18 cellular contexts compared by ENCODE assay signal in the genomic region with DNA sequence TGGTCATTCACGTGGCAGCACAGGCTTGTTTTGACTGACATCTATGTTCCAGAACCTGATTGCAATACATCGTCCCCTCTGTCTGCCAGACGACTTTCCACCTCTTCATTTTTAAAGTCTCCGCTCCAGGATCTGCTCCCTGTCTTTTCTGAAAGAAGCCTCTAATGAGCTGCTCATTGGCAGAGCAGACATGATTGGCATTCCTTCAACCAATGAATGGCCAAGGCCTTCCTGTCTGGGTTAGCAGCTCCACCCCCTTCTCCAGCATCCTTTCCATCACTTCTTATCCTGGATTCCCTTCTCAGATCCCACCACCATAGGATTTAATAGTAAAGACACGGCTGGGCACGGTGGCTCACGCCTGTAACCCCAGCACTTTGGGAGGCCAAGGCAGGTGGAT.
DNase-seq lines count a peak whose midpoint lies in the region; ATAC-seq, FAIRE-seq and TF ChIP-seq lines count a peak whose summit lies in the region.
"Had no signal": no experiment of that assay in that cellular context is flagged by ENCODE, and none has a peak within 500 bp of the region (broad histone marks: within the 10 kb centered on the region; RNA-seq: fewer than 3 reads in every experiment).

No MANE protein-coding gene starts in this region.

- intact Hi-C loops in prostate gland (cut with DNase I) (no loop called here), pancreas (cut with DNase I) (no loop called here)
- intact Hi-C loops in activated CD8-positive, alpha-beta T cell treated with anti-CD3 and anti-CD28 coated beads for 36 hours (cut with micrococcal nuclease) = no loop called here

- H3K4me1 ChIP-seq in prostate gland (replicated peaks) = no peaks in the 10 kb centered on the region
- no peaks in the 10 kb centered on the region for H3K4me1 ChIP-seq in pancreas
- H3K4me1 ChIP-seq: Caco-2, HAP-1 had no signal

- no peaks in the 10 kb centered on the region for H3K9me3 Mint-ChIP-seq in activated CD8-positive, alpha-beta T cell treated with anti-CD3 and anti-CD28 coated beads for 36 hours

- no peak overlapping the region for H3K4me3 ChIP-seq in MG63
- H3K4me3 ChIP-seq in bronchial epithelial cell (ENCODE audit: low read depth, low read length) = no peak overlapping the region
- H3K4me3 ChIP-seq in prostate gland = no peak overlapping the region
- H3K4me3 ChIP-seq in pancreas = no peak overlapping the region
- H3K4me3 ChIP-seq: HAP-1 had no signal

- DNase-seq in ELF-1 (ENCODE audit: low read depth, low spot score) = peak; percentile 4
- DNase-seq in MG63 = peak; percentile 1
- no peak for DNase-seq in bronchial epithelial cell (ENCODE audit: low read depth)
- peak; percentile 36 for DNase-seq in iPS-NIHi7 (ENCODE audit: extremely low spot score)
- no peak for DNase-seq in cerebellum (ENCODE audit: low spot score)
- no peak for DNase-seq in prostate gland (ENCODE audit: low spot score)
- DNase-seq in activated CD8-positive, alpha-beta T cell treated with anti-CD3 and anti-CD28 coated beads for 36 hours = no peak
- no peak for DNase-seq in pancreas
- DNase-seq: Caco-2, DMS79, NCI-H1092 treated with DMSO at 0.1 percent for 48 hours, NCI-H1694 treated with DMSO at 0.1 percent for 48 hours, NCI-H446 treated with DMSO at 0.1 percent for 48 hours, NCI-H748 treated with DMSO at 0.1 percent for 48 hours, SHP77 had no signal

- no peak overlapping the region for H3K27ac ChIP-seq in prostate gland
- no peak overlapping the region for H3K27ac ChIP-seq in pancreas

- no peaks in the 10 kb centered on the region for H3K36me3 ChIP-seq in MG63
- no peaks in the 10 kb centered on the region for H3K36me3 ChIP-seq in bronchial epithelial cell (ENCODE audit: control insufficient read depth, insufficient read depth, low read length)
- no peaks in the 10 kb centered on the region for H3K36me3 ChIP-seq in prostate gland
- no peaks in the 10 kb centered on the region for H3K36me3 ChIP-seq in pancreas
- H3K36me3 ChIP-seq: HAP-1 had no signal

- CTCF ChIA-PET in activated CD8-positive, alpha-beta T cell treated with anti-CD3 and anti-CD28 coated beads for 36 hours (lab: Charles Lee) = interaction anchor here (1.1 to 1.3 kb wide), 2 partner anchors 8 to 38 kb away, joined by 3 read pairs; no protein-coding TSS in a partner anchor

- 95% methylated on average over 7 of the region's 7 CpGs for WGBS in prostate gland
- 81 to 89% methylated on average over 7 of the region's 7 CpGs for WGBS in pancreas, 2 donors

- H3K27ac Mint-ChIP-seq in activated CD8-positive, alpha-beta T cell treated with anti-CD3 and anti-CD28 coated beads for 36 hours = no peak overlapping the region

- no peaks in the 10 kb centered on the region for H3K27me3 ChIP-seq in MG63
- H3K27me3 ChIP-seq in bronchial epithelial cell (ENCODE audit: control insufficient read depth, insufficient read depth, low read length) = no peaks in the 10 kb centered on the region
- H3K27me3 ChIP-seq in prostate gland (replicated peaks; ENCODE audit: insufficient read depth) = no peaks in the 10 kb centered on the region
- H3K27me3 ChIP-seq in pancreas = no peaks in the 10 kb centered on the region

- H3K9me3 ChIP-seq in MG63 (no peaks in the 10 kb centered on the region), prostate gland (no peaks in the 10 kb centered on the region), pancreas (no peaks in the 10 kb centered on the region)
- H3K9me3 ChIP-seq: Caco-2, HAP-1 had no signal

- no peak for ATAC-seq in activated CD8-positive, alpha-beta T cell treated with anti-CD3 and anti-CD28 coated beads for 36 hours
- no peak for ATAC-seq in pancreas

- POLR2A ChIA-PET in activated CD8-positive, alpha-beta T cell treated with anti-CD3 and anti-CD28 coated beads for 36 hours (lab: Charles Lee) = interaction anchor here (0.6 kb wide), 1 partner anchor 1586 kb away, joined by 4 read pairs; no protein-coding TSS in a partner anchor

- TF ChIP-seq POLR2A in prostate gland (IDR thresholded peaks at IDR 0.05) = no peak

- no peaks in the 10 kb centered on the region for H3K27me3 Mint-ChIP-seq in activated CD8-positive, alpha-beta T cell treated with anti-CD3 and anti-CD28 coated beads for 36 hours

- H3K36me3 Mint-ChIP-seq in activated CD8-positive, alpha-beta T cell treated with anti-CD3 and anti-CD28 coated beads for 36 hours (ENCODE audit: low read depth) = no peaks in the 10 kb centered on the region
- H3K36me3 Mint-ChIP-seq: CD14-positive monocyte had no signal

- H3K4me3 Mint-ChIP-seq in activated CD8-positive, alpha-beta T cell treated with anti-CD3 and anti-CD28 coated beads for 36 hours = no peak overlapping the region
- H3K4me3 Mint-ChIP-seq: CD14-positive monocyte had no signal

- peaks cover 9% of the 10 kb centered on the region for H3K4me1 Mint-ChIP-seq in activated CD8-positive, alpha-beta T cell treated with anti-CD3 and anti-CD28 coated beads for 36 hours (ENCODE audit: low read depth)
- H3K4me1 Mint-ChIP-seq: CD14-positive monocyte had no signal

- FAIRE-seq in bronchial epithelial cell (lab: Jason Lieb, UNC) (peak; percentile 60), pancreas (lab: Jason Lieb, UNC) (no peak)
- FAIRE-seq: HTR-8/SVneo had no signal

- no peak for TF ChIP-seq CTCF in bronchial epithelial cell (IDR thresholded peaks at IDR 0.05; ENCODE audit: insufficient read depth, low read length, severe bottlenecking)
- no peak for TF ChIP-seq CTCF in prostate gland (IDR thresholded peaks at IDR 0.05)
- TF ChIP-seq CTCF in activated CD8-positive, alpha-beta T cell treated with anti-CD3 and anti-CD28 coated beads for 36 hours (IDR thresholded peaks at IDR 0.05) = no peak
- TF ChIP-seq CTCF in pancreas (IDR thresholded peaks at IDR 0.05) = no peak

Comparison
In these comparisons a context has a peak if more than half of its experiments do, and no peak if none do; other contexts are left out.
1. DNase-seq: peak in ELF-1 (single experiment), MG63 (single experiment) and iPS-NIHi7 (single experiment); none in bronchial epithelial cell (single experiment), cerebellum (single experiment), prostate gland (single experiment), activated CD8-positive, alpha-beta T cell treated with anti-CD3 and anti-CD28 coated beads for 36 hours (single experiment) and pancreas (0 of 6).